ENCODE assay signal across 11 cellular contexts in the genomic region with DNA sequence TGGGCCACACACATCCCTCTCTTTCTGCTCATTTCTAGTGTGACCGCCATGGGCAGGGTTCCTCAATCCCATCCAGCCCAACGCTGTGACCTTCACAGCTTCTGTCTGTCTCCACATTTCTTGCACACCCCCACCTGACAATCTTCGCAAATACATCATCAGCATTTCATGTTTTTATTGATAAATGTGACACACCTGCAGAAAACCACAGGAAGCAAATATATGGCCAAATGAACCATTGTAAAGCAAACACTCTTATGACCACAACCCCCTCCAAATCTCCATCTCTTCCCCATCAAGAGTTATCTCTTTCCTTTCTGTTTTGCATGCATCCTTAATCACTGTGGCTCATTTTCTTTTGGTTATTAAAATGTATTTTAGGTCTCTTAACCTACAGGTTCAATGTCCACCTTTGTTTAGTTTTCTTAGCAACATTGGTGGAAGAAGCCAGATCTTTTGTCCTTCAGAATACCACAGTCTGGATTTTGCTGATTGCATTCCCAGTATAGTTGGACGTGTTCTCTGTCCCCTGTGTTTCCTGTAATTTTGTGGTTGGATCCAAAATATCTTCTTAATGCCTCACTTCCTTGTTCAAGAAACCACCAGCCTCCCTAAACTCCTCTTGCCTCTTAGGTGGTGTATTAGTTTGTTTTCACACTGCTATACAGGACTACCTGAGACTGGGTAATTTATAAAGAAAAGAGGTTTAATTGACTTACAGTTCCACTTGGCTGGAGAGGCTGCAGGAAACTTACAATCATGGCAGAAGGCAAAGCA. TPM values are rescaled to one million over a fixed set of nuclear protein-coding genes. Genes with fewer than 3 reads are reported as not detected.
DNase-seq lines count a peak whose midpoint lies in the region; ATAC-seq, FAIRE-seq and TF ChIP-seq lines count a peak whose summit lies in the region.
"Had no signal": no experiment of that assay in that cellular context is flagged by ENCODE, and none has a peak within 500 bp of the region (broad histone marks: within the 10 kb centered on the region; RNA-seq: fewer than 3 reads in every experiment).

No MANE protein-coding gene starts in this region.

- no peaks in the 10 kb centered on the region for H4K20me1 ChIP-seq in fibroblast of lung (ENCODE audit: control insufficient read depth, extremely low read depth, insufficient read depth, low read length)

- H3K27me3 ChIP-seq in fibroblast of lung (ENCODE audit: control insufficient read depth, insufficient read depth, low read length): peaks cover 2% of the 10 kb centered on the region

- H3K79me2 ChIP-seq in fibroblast of lung (ENCODE audit: control insufficient read depth, insufficient read depth, low read length): no peaks in the 10 kb centered on the region

- no peak overlapping the region for H3K9ac ChIP-seq in fibroblast of lung (ENCODE audit: insufficient read depth, low read length)

- ATAC-seq in stimulated activated naive CD8-positive, alpha-beta T cell treated with anti-CD3 and anti-CD28 coated beads, Interleukin-15, amount 100 ng/mL, for 72 hours: no peak
- ATAC-seq in stimulated activated naive CD8-positive, alpha-beta T cell treated with anti-CD3 and anti-CD28 coated beads, Interleukin-15, Interleukin-2, amounts not matched to agents 100 U/mL and 50 U/mL, for 24 hours: no peak
- no peak for ATAC-seq in GM21528 (IDR thresholded peaks at IDR 0.05; ENCODE audit: low FRiP score, unreplicated experiment)
- ATAC-seq: effector memory CD8-positive, alpha-beta T cell had no signal

- H3K36me3 ChIP-seq in fibroblast of lung (ENCODE audit: control insufficient read depth, insufficient read depth, low read length): no peaks in the 10 kb centered on the region

- H3K27ac ChIP-seq in fibroblast of lung (ENCODE audit: insufficient read depth, low read length): no peak overlapping the region

- no peak overlapping the region for H2AFZ ChIP-seq in fibroblast of lung (ENCODE audit: low read length)

- peaks cover 2% of the 10 kb centered on the region for H3K4me1 ChIP-seq in fibroblast of lung (ENCODE audit: control insufficient read depth, extremely low read depth, insufficient read depth, low read length)

- H3K4me1 Mint-ChIP-seq in stimulated activated naive CD8-positive, alpha-beta T cell treated with anti-CD3 and anti-CD28 coated beads, Interleukin-15, amount 100 ng/mL, for 72 hours: peaks cover 61% of the 10 kb centered on the region

- H3K4me3 Mint-ChIP-seq in stimulated activated naive CD8-positive, alpha-beta T cell treated with anti-CD3 and anti-CD28 coated beads, Interleukin-15, amount 100 ng/mL, for 72 hours: peak overlapping the region in 1 of 2 donors; percentile 9
- H3K4me3 Mint-ChIP-seq: activated B cell treated with CpG ODN at 0.5 μM for 24 hours; effector memory CD8-positive, alpha-beta T cell had no signal

- no peak for DNase-seq in stimulated activated naive CD8-positive, alpha-beta T cell treated with anti-CD3 and anti-CD28 coated beads, Interleukin-15, amount 100 ng/mL, for 72 hours
- DNase-seq in stimulated activated naive CD8-positive, alpha-beta T cell treated with anti-CD3 and anti-CD28 coated beads, Interleukin-15, Interleukin-2, amounts not matched to agents 100 U/mL and 50 U/mL, for 24 hours: no peak
- DNase-seq in RCC 7860 (ENCODE audit: low spot score) (peak; percentile 73), fibroblast of lung (ENCODE audit: low read depth in 2 of 2) (peak; percentile 44 to 93), NCI-H774 (lab: John Stamatoyannopoulos, UW) (no peak), GOT3 (lab: John Stamatoyannopoulos, UW) (no peak), mesenteric fat pad (ENCODE audit: low spot score) (no peak)
- DNase-seq: activated B cell treated with CpG ODN at 0.5 μM for 24 hours; effector memory CD8-positive, alpha-beta T cell had no signal

- H3K27me3 Mint-ChIP-seq in stimulated activated naive CD8-positive, alpha-beta T cell treated with anti-CD3 and anti-CD28 coated beads, Interleukin-15, amount 100 ng/mL, for 72 hours: no peaks in the 10 kb centered on the region
- H3K27me3 Mint-ChIP-seq: activated B cell treated with CpG ODN at 0.5 μM for 24 hours; effector memory CD8-positive, alpha-beta T cell had no signal

- TF ChIP-seq CTCF in fibroblast of lung (conservative IDR thresholded peaks at IDR 0.05 in 1 of 2, IDR thresholded peaks at IDR 0.05 in 1 of 2; ENCODE audit: low read depth in 1 of 2, low read length in 2 of 2): no peak

- H3K9me3 ChIP-seq in fibroblast of lung (ENCODE audit: control insufficient read depth, insufficient read depth, low read depth, low read length): no peaks in the 10 kb centered on the region

- H3K4me3 ChIP-seq in fibroblast of lung (replicated peaks in 1 of 4; ENCODE audit: control extremely low read depth in 1 of 4, insufficient read depth in 1 of 4, low read depth in 3 of 4, low read length in 4 of 4): no peak overlapping the region

- H3K27ac Mint-ChIP-seq in stimulated activated naive CD8-positive, alpha-beta T cell treated with anti-CD3 and anti-CD28 coated beads, Interleukin-15, amount 100 ng/mL, for 72 hours: peak overlapping the region; percentile 13 to 67
- H3K27ac Mint-ChIP-seq: activated B cell treated with CpG ODN at 0.5 μM for 24 hours; effector memory CD8-positive, alpha-beta T cell had no signal

- peaks cover 0 to 4% of the 10 kb centered on the region in 2 donors for H3K9me3 Mint-ChIP-seq in stimulated activated naive CD8-positive, alpha-beta T cell treated with anti-CD3 and anti-CD28 coated beads, Interleukin-15, amount 100 ng/mL, for 72 hours
- H3K9me3 Mint-ChIP-seq: effector memory CD8-positive, alpha-beta T cell had no signal

- no peak overlapping the region for H3K4me2 ChIP-seq in fibroblast of lung (ENCODE audit: extremely low read depth, insufficient read depth, low read length)

- FAIRE-seq in RCC 7860 (lab: Jason Lieb, UNC): peak; percentile 80
- FAIRE-seq: GM18507 had no signal

RNA-seq across cellular contexts. Expression of a gene that starts 9.8 kb away (rescaled TPM):
- total RNA-seq in fibroblast of lung (25.4 and 30.8 TPM in 2 replicates), mesenteric fat pad (39.7 TPM)
- polyA plus RNA-seq in fibroblast of lung: 20.3 and 51.3 TPM in 2 replicates
- 17.1 and 39.3 TPM in 2 replicates for polyA plus RNA-seq in fibroblast of lung (2012)
- polyA minus RNA-seq in fibroblast of lung (ENCODE audit: low replicate concordance): 2.0 and 52.0 TPM in 2 replicates

Comparison
In these comparisons a context has a peak if more than half of its experiments do, and no peak if none do; other contexts are left out.
1. DNase-seq: peak in RCC 7860 (single experiment) and fibroblast of lung (2 of 2); none in stimulated activated naive CD8-positive, alpha-beta T cell treated with anti-CD3 and anti-CD28 coated beads, Interleukin-15, amount 100 ng/mL, for 72 hours (0 of 2), stimulated activated naive CD8-positive, alpha-beta T cell treated with anti-CD3 and anti-CD28 coated beads, Interleukin-15, Interleukin-2, amounts not matched to agents 100 U/mL and 50 U/mL, for 24 hours (single experiment), NCI-H774 (single experiment), GOT3 (single experiment) and mesenteric fat pad (single experiment).